ENCODE assay signal across 2 cellular contexts in genomic region chr13:102286326-102286725, GRCh38.
TF ChIP-seq lines count a peak whose summit lies in the region.

No MANE protein-coding gene starts in this region.

TF ChIP-seq in SK-N-SH treated with all-trans-retinoic acid at 6 μM for 48 hours, 23 proteins besides CTCF, POLR2A, EP300 and RAD21 (continued from another document):
- TF ChIP-seq TSHZ2 (CRISPR knock-in tag; IDR thresholded peaks at IDR 0.05), result no peak
TF ChIP-seq in SK-N-SH treated with all-trans-retinoic acid at 6 μM for 48 hours: peak in this region for 1.

TF ChIP-seq in SK-N-SH, 30 proteins besides CTCF, POLR2A, EP300 and RAD21 (continued from another document):
- TF ChIP-seq REST (IDR thresholded peaks at IDR 0.05; ENCODE audit: low read depth, low read length), result no peak
- no peak for TF ChIP-seq RFX5 (IDR thresholded peaks at IDR 0.05; ENCODE audit: low read length)
